9 cellular contexts compared by ENCODE assay signal in the genomic region with DNA sequence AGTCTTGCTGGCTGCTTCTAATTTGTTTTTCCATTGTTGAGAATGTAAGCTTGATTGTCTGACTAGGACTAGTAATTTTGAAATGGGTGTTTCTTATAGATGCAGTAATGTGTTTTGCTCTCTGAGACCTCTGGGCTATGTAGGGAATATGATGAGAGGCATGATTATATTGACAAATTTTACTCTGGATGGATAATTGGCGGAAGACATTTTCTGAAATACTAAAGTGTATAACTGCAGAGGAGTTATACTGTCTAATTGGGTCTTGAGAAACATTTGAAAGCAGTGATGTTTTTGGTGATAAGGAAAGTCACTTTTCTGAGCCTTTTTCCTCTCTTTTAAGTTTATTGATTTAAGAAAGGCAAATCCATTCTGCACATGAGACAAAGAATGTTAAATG. TPM values are rescaled to one million over a fixed set of nuclear protein-coding genes. Genes with fewer than 3 reads are reported as not detected.
DNase-seq lines count a peak whose midpoint lies in the region; ATAC-seq and TF ChIP-seq lines count a peak whose summit lies in the region.
"Had no signal": no experiment of that assay in that cellular context is flagged by ENCODE, and none has a peak within 500 bp of the region (broad histone marks: within the 10 kb centered on the region; RNA-seq: fewer than 3 reads in every experiment).

No MANE protein-coding gene starts in this region.

- H3K4me1 Mint-ChIP-seq in activated CD4-positive, alpha-beta memory T cell treated with anti-CD3 and anti-CD28 coated beads, Interleukin-2, amount 10 ng/mL, durations not matched to agents 7 days and 5 days, result peaks cover 36% of the 10 kb centered on the region
- H3K4me1 Mint-ChIP-seq in immature natural killer cell, result peaks cover 29 to 55% of the 10 kb centered on the region in 2 donors

- peak overlapping the region; percentile 72 for H3K4me3 ChIP-seq in AG04449 (ENCODE audit: low read depth, low read length)
- peak overlapping the region; percentile 79 for H3K4me3 ChIP-seq in GM12865 (ENCODE audit: low read depth, low read length)

- CTCF ChIA-PET in AG04449 (lab: Yijun Ruan, JAX), result interaction anchor here (0.8 to 3.5 kb wide), 4 partner anchors 20 to 136 kb away, joined by 3 to 33 read pairs (median 4); no protein-coding TSS in a partner anchor
- CTCF ChIA-PET in activated CD4-positive, alpha-beta memory T cell treated with anti-CD3 and anti-CD28 coated beads, Interleukin-2, amount 10 ng/mL, durations not matched to agents 7 days and 5 days (lab: Charles Lee), result no interaction called here

- no peak overlapping the region for H3K27ac Mint-ChIP-seq in activated CD4-positive, alpha-beta memory T cell treated with anti-CD3 and anti-CD28 coated beads, Interleukin-2, amount 10 ng/mL, durations not matched to agents 7 days and 5 days
- peak overlapping the region; percentile 3 to 99 (median 30) for H3K27ac Mint-ChIP-seq in immature natural killer cell

- no peaks in the 10 kb centered on the region for H3K9me3 Mint-ChIP-seq in activated CD4-positive, alpha-beta memory T cell treated with anti-CD3 and anti-CD28 coated beads, Interleukin-2, amount 10 ng/mL, durations not matched to agents 7 days and 5 days
- H3K9me3 Mint-ChIP-seq in immature natural killer cell, result no peaks in the 10 kb centered on the region

- peaks cover 3% of the 10 kb centered on the region for H3K36me3 Mint-ChIP-seq in activated CD4-positive, alpha-beta memory T cell treated with anti-CD3 and anti-CD28 coated beads, Interleukin-2, amount 10 ng/mL, durations not matched to agents 7 days and 5 days (ENCODE audit: low read depth)
- H3K36me3 Mint-ChIP-seq in immature natural killer cell, result no peaks in the 10 kb centered on the region

- no peaks in the 10 kb centered on the region for H3K27me3 Mint-ChIP-seq in activated CD4-positive, alpha-beta memory T cell treated with anti-CD3 and anti-CD28 coated beads, Interleukin-2, amount 10 ng/mL, durations not matched to agents 7 days and 5 days
- H3K27me3 Mint-ChIP-seq in immature natural killer cell (ENCODE audit: low read depth in 3 of 3), result peaks cover 4 to 18% (median 5%) of the 10 kb centered on the region in 3 donors

- no peak for DNase-seq in AG04449 (ENCODE audit: low read depth, low spot score)
- no peak for DNase-seq in GM12865 (ENCODE audit: low read depth)
- DNase-seq in activated CD4-positive, alpha-beta memory T cell treated with anti-CD3 and anti-CD28 coated beads, Interleukin-2, amount 10 ng/mL, durations not matched to agents 7 days and 5 days, result no peak
- DNase-seq in immature natural killer cell, result no peak
- DNase-seq in NCI-H2171 treated with DMSO at 0.1 percent for 48 hours (lab: John Stamatoyannopoulos, UW), result no peak
- no peak for DNase-seq in A172 (ENCODE audit: low spot score)
- DNase-seq in T1000 (lab: John Stamatoyannopoulos, UW), result no peak
- DNase-seq: transverse colon had no signal

- POLR2A ChIA-PET in AG04449 (lab: Yijun Ruan, JAX), result no interaction called here
- POLR2A ChIA-PET in activated CD4-positive, alpha-beta memory T cell treated with anti-CD3 and anti-CD28 coated beads, Interleukin-2, amount 10 ng/mL, durations not matched to agents 7 days and 5 days (lab: Charles Lee), result interaction anchor here (3.0 to 3.6 kb wide), 3 partner anchors 8 to 136 kb away, joined by 15 to 19 read pairs (median 15); no protein-coding TSS in a partner anchor

- H3K4me3 Mint-ChIP-seq in activated CD4-positive, alpha-beta memory T cell treated with anti-CD3 and anti-CD28 coated beads, Interleukin-2, amount 10 ng/mL, durations not matched to agents 7 days and 5 days, result peak overlapping the region; percentile 93
- peak overlapping the region; percentile 85 to 98 (median 96) for H3K4me3 Mint-ChIP-seq in immature natural killer cell

- no peak for TF ChIP-seq CTCF in AG04449 (IDR thresholded peaks at IDR 0.05; ENCODE audit: insufficient read depth, low read length, missing control alignments)
- TF ChIP-seq CTCF in GM12865 (IDR thresholded peaks at IDR 0.05; ENCODE audit: insufficient read depth, low read depth, low read length, missing control alignments), result no peak

- no peak for ATAC-seq in GM19328 (IDR thresholded peaks at IDR 0.05; ENCODE audit: unreplicated experiment)

RNA-seq across cellular contexts. Expression of a gene that starts 1.8 kb away (rescaled TPM):
- 10 to 100 TPM; 57.5 to 63.8 TPM for total RNA-seq in activated CD4-positive, alpha-beta memory T cell treated with anti-CD3 and anti-CD28 coated beads, Interleukin-2, amount 10 ng/mL, durations not matched to agents 7 days and 5 days
- 10 to 100 TPM in 2 of 3 donors, 1 to 10 TPM in 1; 7.7 to 14.0 (median 13.8) TPM for polyA plus RNA-seq in immature natural killer cell
- 68.9 and 112 TPM in 2 replicates for total RNA-seq in A172 (2014; rRNA removed; shearing (Covaris generic))
